8 cellular contexts compared by ENCODE assay signal in genomic region chr6:111871725-111872520, GRCh38. TPM values are rescaled to one million over a fixed set of nuclear protein-coding genes. Genes with fewer than 3 reads are reported as not detected.
DNase-seq lines count a peak whose midpoint lies in the region; ATAC-seq, FAIRE-seq and TF ChIP-seq lines count a peak whose summit lies in the region.

No MANE protein-coding gene starts in this region.

- no peaks in the 10 kb centered on the region for H4K20me1 ChIP-seq in mammary epithelial cell (ENCODE audit: insufficient read depth, low read length)

- WGBS in mammary epithelial cell (ENCODE audit: low coverage, missing lambda C conversion rate) = 4% methylated on average over 13 of the region's 18 CpGs

- TF ChIP-seq CTCF in GM10266 (IDR thresholded peaks at IDR 0.05; ENCODE audit: control insufficient read depth, insufficient read depth, low read depth, missing control alignments) (no peak), Peyer's patch (IDR thresholded peaks at IDR 0.05) (no peak), mammary epithelial cell (conservative IDR thresholded peaks at IDR 0.05 in 1 of 2, IDR thresholded peaks at IDR 0.05 in 1 of 2; ENCODE audit: extremely low read depth in 1 of 2, insufficient read depth in 1 of 2, low read depth in 1 of 2, low read length in 2 of 2) (no peak), gastrocnemius medialis (IDR thresholded peaks at IDR 0.05 in 4 of 5, conservative IDR thresholded peaks at IDR 0.05 in 1 of 5) (no peak)

- peak in 1 of 2 donors; percentile 1 for ATAC-seq in gastrocnemius medialis

- H3K36me3 ChIP-seq in Peyer's patch (no peaks in the 10 kb centered on the region), mammary epithelial cell (ENCODE audit: insufficient read depth, low read length) (no peaks in the 10 kb centered on the region), iPS-15b (ENCODE audit: control insufficient read depth, insufficient read depth, low read length) (no peaks in the 10 kb centered on the region), gastrocnemius medialis (no peaks in the 10 kb centered on the region)

- DNase-seq in AG08396 (ENCODE audit: low spot score) = peak; percentile 43
- DNase-seq in GM10266 (ENCODE audit: extremely low spot score) = peak; percentile 26
- DNase-seq in Peyer's patch = peak in 1 of 3 donors; percentile 25
- peak; percentile 38 for DNase-seq in mammary epithelial cell
- no peak for DNase-seq in gastrocnemius medialis
- DNase-seq in RCC 7860 (ENCODE audit: low spot score) = no peak
- DNase-seq in GF-D8 (lab: John Stamatoyannopoulos, UW) = no peak

- peak overlapping the region; percentile 80 to 92 (median 88) for H3K27ac ChIP-seq in Peyer's patch
- H3K27ac ChIP-seq in mammary epithelial cell (ENCODE audit: insufficient read depth, low read depth, low read length) = no peak overlapping the region
- H3K27ac ChIP-seq in gastrocnemius medialis = peak overlapping the region; percentile 36 to 79 (median 70)

- H3K4me3 ChIP-seq in Peyer's patch (peak overlapping the region; percentile 73 to 87 (median 78)), mammary epithelial cell (replicated peaks in 1 of 3; ENCODE audit: insufficient read depth in 1 of 3, low read depth in 2 of 3, low read length in 3 of 3) (peak overlapping the region; percentile 65 to 88 (median 78)), iPS-15b (ENCODE audit: low read depth, low read length) (peak overlapping the region; percentile 81), gastrocnemius medialis (peak overlapping the region; percentile 46 to 72 (median 60))

- H3K9ac ChIP-seq in mammary epithelial cell (ENCODE audit: insufficient read depth, low read length) (peak overlapping the region; percentile 29), iPS-15b (ENCODE audit: low read depth, low read length) (peak overlapping the region; percentile 68)

- FAIRE-seq in RCC 7860 (lab: Jason Lieb, UNC) = no peak

- CTCF ChIA-PET in mammary epithelial cell (lab: Charles Lee; ENCODE audit: low non-redundant PET) = no interaction called here

- BruUV-seq in mammary epithelial cell (replicated peaks; lab: Mats Ljungman, UMichigan) = no TSS peak

- H3K9me3 ChIP-seq in Peyer's patch = no peaks in the 10 kb centered on the region
- H3K9me3 ChIP-seq in mammary epithelial cell (replicated peaks; ENCODE audit: insufficient read depth, low read length) = no peaks in the 10 kb centered on the region
- H3K9me3 ChIP-seq in iPS-15b (ENCODE audit: control insufficient read depth, insufficient read depth, low read length) = no peaks in the 10 kb centered on the region
- H3K9me3 ChIP-seq in gastrocnemius medialis = no peaks in the 10 kb centered on the region

- in situ Hi-C loops in mammary epithelial cell (cut with MboI; ENCODE audit: low sequenced_read_pairs in 2 of 2) = loop anchor here in 1 of 2 donors (10.0 kb wide), 1 partner anchor 123 kb away; no protein-coding TSS in a partner anchor
- in situ Hi-C loops in gastrocnemius medialis (cut with MboI; ENCODE audit: low sequenced_read_pairs in 4 of 4) = loop anchor here in 1 of 4 donors (25.0 kb wide), 1 partner anchor 135 kb away; no protein-coding TSS in a partner anchor

- H3K4me1 ChIP-seq in Peyer's patch = peaks cover 0 to 4% (median 0%) of the 10 kb centered on the region in 4 donors
- H3K4me1 ChIP-seq in mammary epithelial cell (ENCODE audit: insufficient read depth, low read length) = peaks cover 15% of the 10 kb centered on the region
- H3K4me1 ChIP-seq in iPS-15b (ENCODE audit: control insufficient read depth, insufficient read depth, low read length) = peaks cover 11% of the 10 kb centered on the region
- H3K4me1 ChIP-seq in gastrocnemius medialis = peaks cover 4 to 5% of the 10 kb centered on the region in 2 donors

- intact Hi-C loops in mammary epithelial cell (cut with micrococcal nuclease) = loop anchor here (1.0 to 2.0 kb wide), 5 partner anchors 59 to 171 kb away; no protein-coding TSS in a partner anchor
- intact Hi-C loops in gastrocnemius medialis (cut with DNase I; ENCODE audit: low total_unique reads) = loop anchor here (2.0 to 10.0 kb wide), 5 partner anchors 125 to 995 kb away; partner anchors contain the start of genes REV3L and RPF2

- H3K27me3 ChIP-seq in Peyer's patch (no peaks in the 10 kb centered on the region), mammary epithelial cell (ENCODE audit: insufficient read depth, low read length) (no peaks in the 10 kb centered on the region), iPS-15b (ENCODE audit: control insufficient read depth, insufficient read depth, low read length) (peaks cover 9% of the 10 kb centered on the region), gastrocnemius medialis (peaks cover 0 to 35% (median 15%) of the 10 kb centered on the region in 3 donors)

- H2AFZ ChIP-seq in mammary epithelial cell (ENCODE audit: low read depth, low read length) = peak overlapping the region; percentile 90

- no peak for TF ChIP-seq POLR2A in Peyer's patch (IDR thresholded peaks at IDR 0.05)
- TF ChIP-seq POLR2A in gastrocnemius medialis (IDR thresholded peaks at IDR 0.05) = no peak

- dilution Hi-C loops in mammary epithelial cell (cut with HindIII; ENCODE audit: low sequenced_read_pairs) = no loop called here

- H3K79me2 ChIP-seq in mammary epithelial cell (ENCODE audit: insufficient read depth, low read length) = peaks cover 59% of the 10 kb centered on the region

- H3K4me2 ChIP-seq in mammary epithelial cell (ENCODE audit: insufficient read depth, low read depth, low read length) = peak overlapping the region; percentile 73

RNA-seq across cellular contexts. Expression of gene FYN, which starts 1.3 kb away (rescaled TPM):
- total RNA-seq in Peyer's patch (100 to 1,000 TPM in 1 of 4 donors, 10 to 100 TPM in 3; 55.3 to 249 (median 74.3) TPM), mammary epithelial cell (100 to 1,000 TPM in 1 of 2 donors, 10 to 100 TPM in 1; 58.0 to 136 TPM), gastrocnemius medialis (10 to 100 TPM in 3 of 4 donors, 1 to 10 TPM in 1; 9.2 to 36.8 (median 17.0) TPM)
- 48.3 TPM for polyA plus RNA-seq in mammary epithelial cell
- polyA minus RNA-seq in mammary epithelial cell = 82.9 TPM

Comparison
In these comparisons a context has a peak if more than half of its experiments do, and no peak if none do; other contexts are left out.
1. DNase-seq: peak in AG08396 (single experiment), GM10266 (single experiment) and mammary epithelial cell (single experiment); none in gastrocnemius medialis (0 of 2), RCC 7860 (single experiment) and GF-D8 (single experiment).
2. Peak in every context shown above with its lines, with median percentiles within 50 percentile points of each other: H3K4me3 ChIP-seq.